ENCODE assay signal across 1 cellular context in the genomic region with DNA sequence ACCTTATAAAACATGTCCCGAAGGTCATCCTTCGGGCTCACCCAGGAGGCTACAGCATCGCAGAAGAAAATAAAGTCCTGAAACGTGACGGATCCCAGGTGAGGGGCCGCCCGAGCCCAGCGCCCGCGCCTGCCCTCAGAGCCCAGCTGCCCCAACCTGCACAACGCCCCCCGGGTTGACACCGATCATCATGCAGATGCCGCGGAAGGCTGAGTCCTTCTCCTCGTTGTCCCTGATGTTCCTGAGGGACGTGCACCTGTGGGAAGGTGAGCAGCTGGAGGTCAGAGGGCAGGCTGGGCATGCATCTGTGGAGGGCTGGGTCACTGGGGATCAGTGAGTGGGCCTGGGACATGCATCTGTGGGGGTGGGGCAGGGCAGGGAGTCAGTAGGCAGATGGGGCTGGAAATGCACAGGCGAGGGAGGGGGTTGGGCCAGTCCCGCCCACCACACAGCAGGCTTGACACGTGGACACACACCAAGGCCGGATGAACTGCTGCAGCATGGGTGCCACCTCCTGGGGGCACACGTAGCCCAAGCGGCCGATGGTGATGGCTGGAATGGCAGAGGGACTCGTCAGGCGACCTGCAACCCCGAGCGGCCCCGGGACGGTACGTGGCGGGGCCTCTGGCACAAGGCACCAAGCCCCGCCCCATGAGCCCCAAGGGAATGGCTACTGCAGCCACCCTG.
TF ChIP-seq lines count a peak whose summit lies in the region.

No MANE protein-coding gene starts in this region.

TF ChIP-seq in GM12878, 131 proteins besides CTCF, POLR2A, EP300 and RAD21:
- TF ChIP-seq SUPT20H (IDR thresholded peaks at IDR 0.05; ENCODE audit: borderline replicate concordance, control insufficient read depth, low read depth, low read length) (no peak), TBL1XR1 (IDR thresholded peaks at IDR 0.05; ENCODE audit: low read depth, low read length) (no peak), BACH1 (IDR thresholded peaks at IDR 0.05; ENCODE audit: borderline replicate concordance) (no peak), ZNF24 (IDR thresholded peaks at IDR 0.05) (no peak), NFYA (IDR thresholded peaks at IDR 0.05; ENCODE audit: borderline replicate concordance, low read depth, low read length) (no peak), CBX3 (IDR thresholded peaks at IDR 0.05; ENCODE audit: borderline replicate concordance, low read depth) (no peak), RFX5 (IDR thresholded peaks at IDR 0.05; ENCODE audit: low read depth, low read length) (no peak), BCL11A (IDR thresholded peaks at IDR 0.05; ENCODE audit: low read depth, low read length) (no peak), KLF5 (IDR thresholded peaks at IDR 0.05; ENCODE audit: partially characterized antibody) (no peak), SMAD5 (IDR thresholded peaks at IDR 0.05; ENCODE audit: low read depth) (no peak), MYC (IDR thresholded peaks at IDR 0.05; ENCODE audit: insufficient read depth, insufficient read length, insufficient replicate concordance, low read length, severe bottlenecking) (no peak), CEBPB (IDR thresholded peaks at IDR 0.05; ENCODE audit: borderline replicate concordance in 1 of 2, low read depth in 2 of 2, low read length in 2 of 2) (no peak), MEF2B (IDR thresholded peaks at IDR 0.05; ENCODE audit: partially characterized antibody, poor library complexity, severe bottlenecking) (no peak), BMI1 (IDR thresholded peaks at IDR 0.05; ENCODE audit: borderline replicate concordance) (no peak), SRF (IDR thresholded peaks at IDR 0.05; ENCODE audit: low read depth in 2 of 2, low read length in 2 of 2) (no peak)
- TF ChIP-seq, protein P1, sequence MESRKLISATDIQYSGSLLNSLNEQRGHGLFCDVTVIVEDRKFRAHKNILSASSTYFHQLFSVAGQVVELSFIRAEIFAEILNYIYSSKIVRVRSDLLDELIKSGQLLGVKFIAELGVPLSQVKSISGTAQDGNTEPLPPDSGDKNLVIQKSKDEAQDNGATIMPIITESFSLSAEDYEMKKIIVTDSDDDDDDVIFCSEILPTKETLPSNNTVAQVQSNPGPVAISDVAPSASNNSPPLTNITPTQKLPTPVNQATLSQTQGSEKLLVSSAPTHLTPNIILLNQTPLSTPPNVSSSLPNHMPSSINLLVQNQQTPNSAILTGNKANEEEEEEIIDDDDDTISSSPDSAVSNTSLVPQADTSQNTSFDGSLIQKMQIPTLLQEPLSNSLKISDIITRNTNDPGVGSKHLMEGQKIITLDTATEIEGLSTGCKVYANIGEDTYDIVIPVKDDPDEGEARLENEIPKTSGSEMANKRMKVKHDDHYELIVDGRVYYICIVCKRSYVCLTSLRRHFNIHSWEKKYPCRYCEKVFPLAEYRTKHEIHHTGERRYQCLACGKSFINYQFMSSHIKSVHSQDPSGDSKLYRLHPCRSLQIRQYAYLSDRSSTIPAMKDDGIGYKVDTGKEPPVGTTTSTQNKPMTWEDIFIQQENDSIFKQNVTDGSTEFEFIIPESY (IDR thresholded peaks at IDR 0.05): no peak
- TF ChIP-seq, protein P2, sequence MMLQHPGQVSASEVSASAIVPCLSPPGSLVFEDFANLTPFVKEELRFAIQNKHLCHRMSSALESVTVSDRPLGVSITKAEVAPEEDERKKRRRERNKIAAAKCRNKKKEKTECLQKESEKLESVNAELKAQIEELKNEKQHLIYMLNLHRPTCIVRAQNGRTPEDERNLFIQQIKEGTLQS (IDR thresholded peaks at IDR 0.05; ENCODE audit: borderline replicate concordance, extremely low read depth, low read depth, low read length): no peak
- TF ChIP-seq, protein P3, sequence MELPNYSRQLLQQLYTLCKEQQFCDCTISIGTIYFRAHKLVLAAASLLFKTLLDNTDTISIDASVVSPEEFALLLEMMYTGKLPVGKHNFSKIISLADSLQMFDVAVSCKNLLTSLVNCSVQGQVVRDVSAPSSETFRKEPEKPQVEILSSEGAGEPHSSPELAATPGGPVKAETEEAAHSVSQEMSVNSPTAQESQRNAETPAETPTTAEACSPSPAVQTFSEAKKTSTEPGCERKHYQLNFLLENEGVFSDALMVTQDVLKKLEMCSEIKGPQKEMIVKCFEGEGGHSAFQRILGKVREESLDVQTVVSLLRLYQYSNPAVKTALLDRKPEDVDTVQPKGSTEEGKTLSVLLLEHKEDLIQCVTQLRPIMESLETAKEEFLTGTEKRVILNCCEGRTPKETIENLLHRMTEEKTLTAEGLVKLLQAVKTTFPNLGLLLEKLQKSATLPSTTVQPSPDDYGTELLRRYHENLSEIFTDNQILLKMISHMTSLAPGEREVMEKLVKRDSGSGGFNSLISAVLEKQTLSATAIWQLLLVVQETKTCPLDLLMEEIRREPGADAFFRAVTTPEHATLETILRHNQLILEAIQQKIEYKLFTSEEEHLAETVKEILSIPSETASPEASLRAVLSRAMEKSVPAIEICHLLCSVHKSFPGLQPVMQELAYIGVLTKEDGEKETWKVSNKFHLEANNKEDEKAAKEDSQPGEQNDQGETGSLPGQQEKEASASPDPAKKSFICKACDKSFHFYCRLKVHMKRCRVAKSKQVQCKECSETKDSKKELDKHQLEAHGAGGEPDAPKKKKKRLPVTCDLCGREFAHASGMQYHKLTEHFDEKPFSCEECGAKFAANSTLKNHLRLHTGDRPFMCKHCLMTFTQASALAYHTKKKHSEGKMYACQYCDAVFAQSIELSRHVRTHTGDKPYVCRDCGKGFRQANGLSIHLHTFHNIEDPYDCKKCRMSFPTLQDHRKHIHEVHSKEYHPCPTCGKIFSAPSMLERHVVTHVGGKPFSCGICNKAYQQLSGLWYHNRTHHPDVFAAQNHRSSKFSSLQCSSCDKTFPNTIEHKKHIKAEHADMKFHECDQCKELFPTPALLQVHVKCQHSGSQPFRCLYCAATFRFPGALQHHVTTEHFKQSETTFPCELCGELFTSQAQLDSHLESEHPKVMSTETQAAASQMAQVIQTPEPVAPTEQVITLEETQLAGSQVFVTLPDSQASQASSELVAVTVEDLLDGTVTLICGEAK (IDR thresholded peaks at IDR 0.05; ENCODE audit: borderline replicate concordance): no peak
- TF ChIP-seq, protein P4, sequence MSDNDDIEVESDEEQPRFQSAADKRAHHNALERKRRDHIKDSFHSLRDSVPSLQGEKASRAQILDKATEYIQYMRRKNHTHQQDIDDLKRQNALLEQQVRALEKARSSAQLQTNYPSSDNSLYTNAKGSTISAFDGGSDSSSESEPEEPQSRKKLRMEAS (IDR thresholded peaks at IDR 0.05; ENCODE audit: low read depth, low read length): no peak
TF ChIP-seq in GM12878: peak in this region for 0.
